7 cellular contexts compared by ENCODE assay signal in genomic region chr5:141681295-141681694, GRCh38. TPM values are rescaled to one million over a fixed set of nuclear protein-coding genes. Genes with fewer than 3 reads are reported as not detected.
DNase-seq lines count a peak whose midpoint lies in the region; ATAC-seq lines count a peak whose summit lies in the region.
"Had no signal": no experiment of that assay in that cellular context is flagged by ENCODE, and none has a peak within 500 bp of the region (broad histone marks: within the 10 kb centered on the region; RNA-seq: fewer than 3 reads in every experiment).

No MANE protein-coding gene starts in this region.

- no peak overlapping the region for H3K27ac Mint-ChIP-seq in central memory CD8-positive, alpha-beta T cell (ENCODE audit: low read depth)

- no peaks in the 10 kb centered on the region for H3K27me3 Mint-ChIP-seq in central memory CD8-positive, alpha-beta T cell

- H3K4me3 ChIP-seq in HUES48 (ENCODE audit: low read depth, low read length) (peak overlapping the region; percentile 73), neuron (ENCODE audit: low read length) (peak overlapping the region; percentile 36)

- peaks cover 8% of the 10 kb centered on the region; the same call in 1 of the 2 replicates for H3K36me3 ChIP-seq in HUES48 (ENCODE audit: control insufficient read depth, insufficient read depth, low read length)
- no peaks in the 10 kb centered on the region for H3K36me3 ChIP-seq in neuron (ENCODE audit: insufficient read depth, low read length)

- no peaks in the 10 kb centered on the region for H3K9me3 ChIP-seq in HUES48 (ENCODE audit: control insufficient read depth, insufficient read depth, low read length)
- no peaks in the 10 kb centered on the region for H3K9me3 ChIP-seq in neuron (ENCODE audit: low read length)

- peak overlapping the region; percentile 94 for H3K27ac ChIP-seq in HUES48 (ENCODE audit: low read depth, low read length)

- peak overlapping the region; percentile 49 for H3K9ac ChIP-seq in HUES48 (ENCODE audit: low read depth, low read length)

- H2AFZ ChIP-seq in neuron (ENCODE audit: low read depth, low read length) = peak overlapping the region; percentile 26

- peaks cover 5% of the 10 kb centered on the region for H3K36me3 Mint-ChIP-seq in central memory CD8-positive, alpha-beta T cell (ENCODE audit: insufficient read depth)

- DNase-seq in central memory CD8-positive, alpha-beta T cell (ENCODE audit: low spot score in 2 of 2) = no peak
- DNase-seq in mesenteric fat pad (ENCODE audit: low spot score) = no peak
- DNase-seq in dedifferentiated amniotic fluid mesenchymal stem cell (ENCODE audit: extremely low spot score) = no peak
- DNase-seq in stimulated activated CD4-positive, alpha-beta T cell treated with anti-CD3 and anti-CD28 coated beads, Interleukin-2, amount 100 ng/mL, for 24 hours = no peak
- DNase-seq: NCI-H524 treated with DMSO at 0.1 percent for 48 hours had no signal

- H3K4me1 Mint-ChIP-seq in central memory CD8-positive, alpha-beta T cell = peaks cover 31% of the 10 kb centered on the region

- no peaks in the 10 kb centered on the region for H3K9me3 Mint-ChIP-seq in central memory CD8-positive, alpha-beta T cell

- H3K4me1 ChIP-seq in HUES48 (ENCODE audit: control insufficient read depth, insufficient read depth, low read length) = peaks cover 29% of the 10 kb centered on the region
- peaks cover 14% of the 10 kb centered on the region for H3K4me1 ChIP-seq in neuron (ENCODE audit: insufficient read depth, low read length)

- no peaks in the 10 kb centered on the region for H3K27me3 ChIP-seq in HUES48 (ENCODE audit: control insufficient read depth, insufficient read depth, low read length)
- no peaks in the 10 kb centered on the region for H3K27me3 ChIP-seq in neuron (ENCODE audit: insufficient read depth, low read length)

- peak overlapping the region; percentile 55 for H3K4me3 Mint-ChIP-seq in central memory CD8-positive, alpha-beta T cell

- ATAC-seq in central memory CD8-positive, alpha-beta T cell (replicated peaks; ENCODE audit: extremely low read depth, poor library complexity, severe bottlenecking) = no peak

RNA-seq across cellular contexts. Expression of gene ARAP3, which starts 0.7 kb away (rescaled TPM):
- total RNA-seq in mesenteric fat pad = 24.2 TPM

RNA-seq across cellular contexts. Expression of gene FCHSD1, which starts 30.1 kb away (rescaled TPM):
- total RNA-seq in mesenteric fat pad = 11.5 TPM

RNA-seq across cellular contexts. Expression of gene RELL2, which starts 44.5 kb away (rescaled TPM):
- 1.5 TPM for total RNA-seq in mesenteric fat pad

RNA-seq across cellular contexts. Expression of gene HDAC3, which starts 44.6 kb away (rescaled TPM):
- total RNA-seq in mesenteric fat pad = 39.3 TPM
